Comparison of ENCODE assay signal across 20 cellular contexts in genomic region chr1:16378443-16378842, GRCh38. TPM values are rescaled to one million over a fixed set of nuclear protein-coding genes. Genes with fewer than 3 reads are reported as not detected.
A peak's percentile ranks its signal among the peaks of the same experiment; 100 is the strongest.
DNase-seq lines count a peak whose midpoint lies in the region; ATAC-seq and TF ChIP-seq lines count a peak whose summit lies in the region.
"Had no signal": no experiment of that assay in that cellular context is flagged by ENCODE, and none has a peak within 500 bp of the region (broad histone marks: within the 10 kb centered on the region; RNA-seq: fewer than 3 reads in every experiment).

No MANE protein-coding gene starts in this region.

- H3K4me3 Mint-ChIP-seq in activated T-cell treated with anti-CD3 and anti-CD28 coated beads, Interleukin-2, amount 50 U/mL, for 24 hours, result no peak overlapping the region
- H3K4me3 Mint-ChIP-seq in effector memory CD8-positive, alpha-beta T cell, result peak overlapping the region in 1 of 2 donors; percentile 22
- no peak overlapping the region for H3K4me3 Mint-ChIP-seq in stimulated activated naive B cell treated with anti-CD40 and anti-IgM and Interleukin-4, amounts not matched to agents 10 μg/mL and 1 μg/mL and 100 μg/mL, for 72 hours
- H3K4me3 Mint-ChIP-seq: CD14-positive monocyte; CD8-positive, alpha-beta T cell had no signal

- peaks cover 61% of the 10 kb centered on the region for H3K36me3 Mint-ChIP-seq in activated T-cell treated with anti-CD3 and anti-CD28 coated beads, Interleukin-2, amount 50 U/mL, for 24 hours (ENCODE audit: low read depth)
- peaks cover 53% of the 10 kb centered on the region for H3K36me3 Mint-ChIP-seq in effector memory CD8-positive, alpha-beta T cell (ENCODE audit: insufficient read depth)
- H3K36me3 Mint-ChIP-seq in stimulated activated naive B cell treated with anti-CD40 and anti-IgM and Interleukin-4, amounts not matched to agents 10 μg/mL and 1 μg/mL and 100 μg/mL, for 72 hours, result peaks cover 15 to 49% of the 10 kb centered on the region in 2 donors

- no peaks in the 10 kb centered on the region for H3K27me3 Mint-ChIP-seq in activated T-cell treated with anti-CD3 and anti-CD28 coated beads, Interleukin-2, amount 50 U/mL, for 24 hours
- H3K27me3 Mint-ChIP-seq in effector memory CD8-positive, alpha-beta T cell, result no peaks in the 10 kb centered on the region
- H3K27me3 Mint-ChIP-seq in stimulated activated naive B cell treated with anti-CD40 and anti-IgM and Interleukin-4, amounts not matched to agents 10 μg/mL and 1 μg/mL and 100 μg/mL, for 72 hours, result no peaks in the 10 kb centered on the region

- 39 to 49% (median 39%) methylated on average over 7 of the region's 7 CpGs for WGBS in psoas muscle, 3 donors

- peaks cover 62% of the 10 kb centered on the region for H3K4me1 ChIP-seq in psoas muscle

- no peaks in the 10 kb centered on the region for H3K27me3 ChIP-seq in psoas muscle (ENCODE audit: insufficient read depth in 3 of 3, low read length in 2 of 3)

- peaks cover 68% of the 10 kb centered on the region for H3K4me1 Mint-ChIP-seq in activated T-cell treated with anti-CD3 and anti-CD28 coated beads, Interleukin-2, amount 50 U/mL, for 24 hours (ENCODE audit: low read depth)
- peaks cover 56 to 62% of the 10 kb centered on the region in 2 donors for H3K4me1 Mint-ChIP-seq in effector memory CD8-positive, alpha-beta T cell (ENCODE audit: low read depth in 2 of 2)
- H3K4me1 Mint-ChIP-seq in stimulated activated naive B cell treated with anti-CD40 and anti-IgM and Interleukin-4, amounts not matched to agents 10 μg/mL and 1 μg/mL and 100 μg/mL, for 72 hours, result peaks cover 35 to 84% of the 10 kb centered on the region in 2 donors

- H3K9me3 ChIP-seq in psoas muscle, result no peaks in the 10 kb centered on the region

- intact Hi-C loops in psoas muscle (cut with DNase I), result no loop called here

- no peak for TF ChIP-seq CTCF in psoas muscle (IDR thresholded peaks at IDR 0.05)

- H3K27ac Mint-ChIP-seq in activated T-cell treated with anti-CD3 and anti-CD28 coated beads, Interleukin-2, amount 50 U/mL, for 24 hours, result peak overlapping the region; percentile 22
- H3K27ac Mint-ChIP-seq in effector memory CD8-positive, alpha-beta T cell, result peak overlapping the region; percentile 61 to 77
- H3K27ac Mint-ChIP-seq in stimulated activated naive B cell treated with anti-CD40 and anti-IgM and Interleukin-4, amounts not matched to agents 10 μg/mL and 1 μg/mL and 100 μg/mL, for 72 hours, result peak overlapping the region; percentile 5

- no peak for DNase-seq in activated T-cell treated with anti-CD3 and anti-CD28 coated beads, Interleukin-2, amount 50 U/mL, for 24 hours
- DNase-seq in activated T-cell treated with anti-CD3 and anti-CD28 coated beads, Interleukin-2, amount 50 U/mL, for 48 hours, result no peak
- no peak for DNase-seq in effector memory CD8-positive, alpha-beta T cell
- DNase-seq in psoas muscle (no peak), NCI-H2196 treated with DMSO at 0.1 percent for 48 hours (lab: John Stamatoyannopoulos, UW; ENCODE audit: unreplicated experiment) (no peak), RKO (ENCODE audit: low spot score) (no peak)
- DNase-seq in stimulated activated naive B cell treated with anti-CD40 and anti-IgM and Interleukin-4, amounts not matched to agents 10 μg/mL and 1 μg/mL and 100 μg/mL, for 72 hours, result no peak
- DNase-seq: CD8-positive, alpha-beta T cell; COR-L47; DMS153; DMS79 treated with DMSO at 0.1 percent for 48 hours; EL; GDM1; HCEC 1CT had no signal

- no peak overlapping the region for H3K4me3 ChIP-seq in psoas muscle

- H3K36me3 ChIP-seq in psoas muscle (ENCODE audit: insufficient read depth in 1 of 2, low read depth in 1 of 2), result no peaks in the 10 kb centered on the region

- H3K27ac ChIP-seq in psoas muscle, result peak overlapping the region; percentile 46
- H3K27ac ChIP-seq: 22Rv1 had no signal

- H3K9me3 Mint-ChIP-seq in activated T-cell treated with anti-CD3 and anti-CD28 coated beads, Interleukin-2, amount 50 U/mL, for 24 hours, result no peaks in the 10 kb centered on the region
- H3K9me3 Mint-ChIP-seq in effector memory CD8-positive, alpha-beta T cell, result no peaks in the 10 kb centered on the region
- no peaks in the 10 kb centered on the region for H3K9me3 Mint-ChIP-seq in stimulated activated naive B cell treated with anti-CD40 and anti-IgM and Interleukin-4, amounts not matched to agents 10 μg/mL and 1 μg/mL and 100 μg/mL, for 72 hours
- H3K9me3 Mint-ChIP-seq: CD14-positive monocyte; CD8-positive, alpha-beta T cell had no signal

- no peak for ATAC-seq in effector memory CD8-positive, alpha-beta T cell (replicated peaks)
- ATAC-seq in psoas muscle (peak; percentile 32 to 61 (median 42)), GM21423 (IDR thresholded peaks at IDR 0.05; ENCODE audit: unreplicated experiment) (no peak)
- ATAC-seq in stimulated activated naive B cell treated with anti-CD40 and anti-IgM and Interleukin-4, amounts not matched to agents 10 μg/mL and 1 μg/mL and 100 μg/mL, for 72 hours (replicated peaks), result no peak
- ATAC-seq: CD8-positive, alpha-beta T cell had no signal

RNA-seq across cellular contexts. Expression of gene SZRD1, which starts 11.4 kb away (rescaled TPM):
- total RNA-seq in psoas muscle, result 100 to 1,000 TPM in 3 of 4 donors, 10 to 100 TPM in 1; 80.7 to 144 (median 138) TPM
- polyA plus RNA-seq in psoas muscle, result 100 to 1,000 TPM in 2 of 3 donors, 10 to 100 TPM in 1; 75.9 to 184 (median 156) TPM

RNA-seq across cellular contexts. Expression of gene FBXO42, which starts 26.2 kb away (rescaled TPM):
- 10 to 100 TPM; 14.7 to 24.4 (median 19.8) TPM for total RNA-seq in psoas muscle
- polyA plus RNA-seq in psoas muscle, result 10 to 100 TPM in 2 of 3 donors, 1 to 10 TPM in 1; 7.4 to 26.6 (median 14.8) TPM

RNA-seq across cellular contexts. Expression of gene SPATA21, which starts 58.8 kb away (rescaled TPM):
- not detected for total RNA-seq in psoas muscle
- under 1 TPM; 0.21 to 0.52 (median 0.44) TPM for polyA plus RNA-seq in psoas muscle
- total RNA-seq: A673; CD8-positive, alpha-beta T cell; H4 had no signal
- polyA plus RNA-seq: BJ, CD14-positive monocyte had no signal

Comparison
In these comparisons a context has a peak if more than half of its experiments do, and no peak if none do; other contexts are left out.
1. H3K27ac Mint-ChIP-seq: peak in every context shown above with its lines; median percentile 69 in effector memory CD8-positive, alpha-beta T cell; 22 in activated T-cell treated with anti-CD3 and anti-CD28 coated beads, Interleukin-2, amount 50 U/mL, for 24 hours; 5 in stimulated activated naive B cell treated with anti-CD40 and anti-IgM and Interleukin-4, amounts not matched to agents 10 μg/mL and 1 μg/mL and 100 μg/mL, for 72 hours.
2. ATAC-seq: peak in psoas muscle (4 of 4); none in effector memory CD8-positive, alpha-beta T cell (single experiment), stimulated activated naive B cell treated with anti-CD40 and anti-IgM and Interleukin-4, amounts not matched to agents 10 μg/mL and 1 μg/mL and 100 μg/mL, for 72 hours (0 of 2) and GM21423 (single experiment).